Comparison of ENCODE assay signal across 14 cellular contexts in the genomic region with DNA sequence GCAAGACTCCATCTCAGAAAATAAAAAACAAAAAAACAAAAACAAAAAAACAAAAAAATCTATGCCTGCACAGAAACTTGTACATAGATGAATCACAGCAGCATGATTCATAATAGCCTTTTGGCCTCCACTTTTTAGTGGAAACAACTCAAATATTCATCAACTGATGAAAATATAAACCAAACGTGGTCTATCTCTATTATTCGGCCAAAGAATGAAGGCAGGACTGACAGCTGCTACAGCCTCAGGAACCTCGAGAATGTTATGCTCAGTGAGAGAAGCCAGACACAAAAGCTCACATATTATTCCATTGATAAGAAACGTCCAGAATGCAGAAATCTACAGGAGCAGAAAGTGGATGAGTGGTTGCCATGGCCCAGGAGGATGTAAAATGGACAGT. TPM values are rescaled to one million over a fixed set of nuclear protein-coding genes. Genes with fewer than 3 reads are reported as not detected.
DNase-seq lines count a peak whose midpoint lies in the region; ATAC-seq and TF ChIP-seq lines count a peak whose summit lies in the region.
"Had no signal": no experiment of that assay in that cellular context is flagged by ENCODE, and none has a peak within 500 bp of the region (broad histone marks: within the 10 kb centered on the region; RNA-seq: fewer than 3 reads in every experiment).

No MANE protein-coding gene starts in this region.

- H3K4me3 ChIP-seq in ACC112 (ENCODE audit: low read depth, low read length) (no peak overlapping the region), choroid plexus epithelial cell (ENCODE audit: low read depth, low read length) (no peak overlapping the region), mesenchymal stem cell (ENCODE audit: insufficient read depth in 1 of 2, low read depth in 1 of 2, low read length in 2 of 2) (no peak overlapping the region), OCI-LY7 (ENCODE audit: low read depth, low read length, poor library complexity, severe bottlenecking) (no peak overlapping the region)
- H3K4me3 ChIP-seq: cardiac muscle cell had no signal

- peak; percentile 57 for DNase-seq in M059J (ENCODE audit: low read depth)
- peak; percentile 75 for DNase-seq in choroid plexus epithelial cell (ENCODE audit: low read depth)
- peak; percentile 24 for DNase-seq in mesenchymal stem cell
- no peak for DNase-seq in HUDEP-2 (lab: John Stamatoyannopoulos, UW; ENCODE audit: unreplicated experiment in 76 of 76)
- no peak for DNase-seq in OCI-LY7 (ENCODE audit: low spot score)
- DNase-seq in NCI-H69 (lab: John Stamatoyannopoulos, UW) = no peak
- DNase-seq: activated gamma-delta T cell, NCI-H187 treated with DMSO at 0.1 percent for 48 hours, T-helper 1 cell had no signal

- no peak overlapping the region for H4K91ac ChIP-seq in mesenchymal stem cell (ENCODE audit: low read length)

- POLR2A ChIA-PET in OCI-LY7 (lab: Charles Lee) = no interaction called here

- no peaks in the 10 kb centered on the region for H3K9me2 ChIP-seq in OCI-LY7 (ENCODE audit: insufficient read depth, low read length)

- peak overlapping the region; percentile 61 for H3K27ac ChIP-seq in ACC112 (ENCODE audit: low read depth, low read length)
- H3K27ac ChIP-seq in mesenchymal stem cell (ENCODE audit: low read length, poor library complexity, severe bottlenecking) = peak overlapping the region; percentile 52
- H3K27ac ChIP-seq in OCI-LY7 (ENCODE audit: low read depth, low read length, poor library complexity, severe bottlenecking) = no peak overlapping the region
- H3K27ac ChIP-seq: cardiac muscle cell had no signal

- no peak overlapping the region for H2AK5ac ChIP-seq in mesenchymal stem cell (ENCODE audit: low read length, severe bottlenecking)

- no peak overlapping the region for H3K14ac ChIP-seq in mesenchymal stem cell (ENCODE audit: low read length in 2 of 2)

- intact Hi-C loops in OCI-LY7 (cut with micrococcal nuclease; ENCODE audit: unreplicated experiment) = no loop called here

- no peaks in the 10 kb centered on the region for H4K20me1 ChIP-seq in OCI-LY7 (ENCODE audit: insufficient read depth, low read length)

- H3K9ac ChIP-seq in mesenchymal stem cell (ENCODE audit: low read length) = peak overlapping the region; percentile 44

- H3K79me2 ChIP-seq in ACC112 (ENCODE audit: control insufficient read depth, insufficient read depth, low read length, unreplicated experiment) = no peaks in the 10 kb centered on the region
- no peaks in the 10 kb centered on the region for H3K79me2 ChIP-seq in OCI-LY7 (ENCODE audit: insufficient read depth, low read depth, low read length)

- H3K27me3 ChIP-seq in ACC112 (ENCODE audit: insufficient read depth, low read length) = no peaks in the 10 kb centered on the region
- no peaks in the 10 kb centered on the region for H3K27me3 ChIP-seq in mesenchymal stem cell (ENCODE audit: control insufficient read depth in 1 of 2, insufficient read depth in 1 of 2, low read length in 2 of 2)
- H3K27me3 ChIP-seq: cardiac muscle cell had no signal

- H3K4me1 ChIP-seq in ACC112 (ENCODE audit: control insufficient read depth, insufficient read depth, low read length, unreplicated experiment) = peaks cover 21% of the 10 kb centered on the region
- H3K4me1 ChIP-seq in mesenchymal stem cell (ENCODE audit: control insufficient read depth, insufficient read depth, low read depth, low read length) = peaks cover 35% of the 10 kb centered on the region
- no peaks in the 10 kb centered on the region for H3K4me1 ChIP-seq in OCI-LY7 (ENCODE audit: insufficient read depth, low read length, poor library complexity, severe bottlenecking)

- H2AFZ ChIP-seq in ACC112 (ENCODE audit: low read length, unreplicated experiment) (no peak overlapping the region), mesenchymal stem cell (ENCODE audit: low read depth, low read length) (no peak overlapping the region), OCI-LY7 (ENCODE audit: low read length) (no peak overlapping the region)

- H3K23ac ChIP-seq in mesenchymal stem cell (ENCODE audit: low read length in 2 of 2) = no peak overlapping the region

- peaks cover 6% of the 10 kb centered on the region for H3K79me1 ChIP-seq in mesenchymal stem cell (replicated peaks; ENCODE audit: low read length, poor library complexity, severe bottlenecking)

- no peak overlapping the region for H2BK12ac ChIP-seq in mesenchymal stem cell (ENCODE audit: low read length in 2 of 2)

- no peak overlapping the region for H3K4ac ChIP-seq in mesenchymal stem cell (ENCODE audit: low read depth in 1 of 2, low read length in 2 of 2)

- TF ChIP-seq CTCF in choroid plexus epithelial cell (conservative IDR thresholded peaks at IDR 0.05; ENCODE audit: low read depth, low read length) (no peak), OCI-LY7 (conservative IDR thresholded peaks at IDR 0.05; ENCODE audit: low read length) (no peak)

- H2BK15ac ChIP-seq in mesenchymal stem cell (ENCODE audit: low read depth, poor library complexity, severe bottlenecking) = no peak overlapping the region

- H2BK120ac ChIP-seq in mesenchymal stem cell (ENCODE audit: low read depth, low read length) = no peak overlapping the region

- no peak overlapping the region for H3K18ac ChIP-seq in mesenchymal stem cell (ENCODE audit: low read depth in 1 of 2, low read length in 2 of 2)

- WGBS in mesenchymal stem cell = 25% methylated on average over 4 of the region's 4 CpGs

- CTCF ChIA-PET in OCI-LY7 (lab: Charles Lee; ENCODE audit: unreplicated experiment) = no interaction called here

- H3K36me3 ChIP-seq in ACC112 (ENCODE audit: insufficient read depth, low read length) (no peaks in the 10 kb centered on the region), mesenchymal stem cell (ENCODE audit: control insufficient read depth in 1 of 2, insufficient read depth in 2 of 2, low read depth in 1 of 2, low read length in 2 of 2) (peaks cover 6 to 21% of the 10 kb centered on the region in 2 experiments), OCI-LY7 (ENCODE audit: insufficient read depth, low read length) (no peaks in the 10 kb centered on the region)
- H3K36me3 ChIP-seq: cardiac muscle cell had no signal

- H3K4me2 ChIP-seq in mesenchymal stem cell (ENCODE audit: low read length, poor library complexity, severe bottlenecking) = no peak overlapping the region
- H3K4me2 ChIP-seq in OCI-LY7 (ENCODE audit: low read length) = no peak overlapping the region

- no TSS peak for BruUV-seq in OCI-LY7 (replicated peaks; lab: Mats Ljungman, UMichigan)

- no peaks in the 10 kb centered on the region for H3K9me3 ChIP-seq in mesenchymal stem cell (ENCODE audit: control insufficient read depth, low read length)
- no peaks in the 10 kb centered on the region for H3K9me3 ChIP-seq in OCI-LY7 (ENCODE audit: low read length)

- H4K8ac ChIP-seq in mesenchymal stem cell (ENCODE audit: low read length) = no peak overlapping the region

- ATAC-seq in HG03135 (IDR thresholded peaks at IDR 0.05; ENCODE audit: unreplicated experiment) = no peak
- ATAC-seq: left lobe of liver, WTC11 had no signal

- H2BK5ac ChIP-seq in mesenchymal stem cell (ENCODE audit: low read depth, low read length, poor library complexity, severe bottlenecking) = no peak overlapping the region

RNA-seq across cellular contexts. Expression of a gene that starts 19.8 kb away (rescaled TPM):
- 1.8 and 2.2 TPM in 2 replicates for total RNA-seq in M059J (2014; rRNA removed; shearing (Covaris generic))
- polyA plus RNA-seq in mesenchymal stem cell (2013, experiment 1 of 2) = 0.46 TPM
- 0.47 TPM for polyA plus RNA-seq in mesenchymal stem cell (2013, experiment 2 of 2)
- not detected in 2 replicates for total RNA-seq in OCI-LY7 (2014; rRNA removed; shearing (Covaris generic))
- total RNA-seq in OCI-LY7 (2022) = not detected in 2 replicates

RNA-seq across cellular contexts. Expression of a gene that starts 41.0 kb away (rescaled TPM):
- 0.02 TPM in 1 of 2 replicates, not detected in the other for total RNA-seq in M059J (2014; rRNA removed; shearing (Covaris generic))
- polyA plus RNA-seq in mesenchymal stem cell (2013, experiment 1 of 2) = 0.01 TPM
- not detected for polyA plus RNA-seq in mesenchymal stem cell (2013, experiment 2 of 2)
- not detected in 2 replicates for total RNA-seq in OCI-LY7 (2014; rRNA removed; shearing (Covaris generic))
- total RNA-seq in OCI-LY7 (2022) = not detected in 2 replicates
- polyA plus RNA-seq: cardiac muscle cell had no signal

Comparison
In these comparisons a context has a peak if more than half of its experiments do, and no peak if none do; other contexts are left out.
1. DNase-seq: peak in M059J (single experiment), choroid plexus epithelial cell (single experiment) and mesenchymal stem cell (single experiment); none in HUDEP-2 (0 of 76), OCI-LY7 (single experiment) and NCI-H69 (single experiment).